Comparison of ENCODE assay signal across 8 cellular contexts in genomic region chr9:21974542-21975409, GRCh38. TPM values are rescaled to one million over a fixed set of nuclear protein-coding genes. Genes with fewer than 3 reads are reported as not detected.
DNase-seq lines count a peak whose midpoint lies in the region; FAIRE-seq and TF ChIP-seq lines count a peak whose summit lies in the region.

No MANE protein-coding gene starts in this region.

- peaks cover 93% of the 10 kb centered on the region for H3K27me3 ChIP-seq in neuron (ENCODE audit: insufficient read depth, low read length)
- no peaks in the 10 kb centered on the region for H3K27me3 ChIP-seq in HAP-1 (ENCODE audit: low read depth)

- peak overlapping the region; percentile 82 for H3K27ac Mint-ChIP-seq in HFFc6
- H3K27ac Mint-ChIP-seq in activated CD4-positive, alpha-beta memory T cell treated with anti-CD3 and anti-CD28 coated beads, Interleukin-2, amount 10 ng/mL, durations not matched to agents 7 days and 5 days, result peak overlapping the region; percentile 41

- no peak for TF ChIP-seq POLR2A in GM12892 (IDR thresholded peaks at IDR 0.05; ENCODE audit: low read depth, low read length)

- CTCF ChIA-PET in activated CD4-positive, alpha-beta memory T cell treated with anti-CD3 and anti-CD28 coated beads, Interleukin-2, amount 10 ng/mL, durations not matched to agents 7 days and 5 days (lab: Charles Lee), result interaction anchor here (2.2 to 4.0 kb wide), 2 partner anchors 33 to 34 kb away, joined by 19 to 28 read pairs; partner anchors contain the start of gene CDKN2B

- H3K9me3 ChIP-seq in neuron (ENCODE audit: low read length) (no peaks in the 10 kb centered on the region), HAP-1 (no peaks in the 10 kb centered on the region)

- no peaks in the 10 kb centered on the region for H3K36me3 ChIP-seq in neuron (ENCODE audit: insufficient read depth, low read length)
- H3K36me3 ChIP-seq in HAP-1 (replicated peaks), result peaks cover 19% of the 10 kb centered on the region

- H3K4me1 Mint-ChIP-seq in HFFc6 (ENCODE audit: low read depth), result peaks cover 48% of the 10 kb centered on the region
- peaks cover 34% of the 10 kb centered on the region for H3K4me1 Mint-ChIP-seq in activated CD4-positive, alpha-beta memory T cell treated with anti-CD3 and anti-CD28 coated beads, Interleukin-2, amount 10 ng/mL, durations not matched to agents 7 days and 5 days

- in situ Hi-C loops in HAP-1 (cut with MboI; ENCODE audit: low sequenced_read_pairs), result loop anchor here (25.0 kb wide), 1 partner anchor 463 kb away; the partner anchor contains the start of gene DMRTA1

- H3K4me3 ChIP-seq in neuron (ENCODE audit: low read length) (peak overlapping the region; percentile 30), HAP-1 (no peak overlapping the region)

- peaks cover 5% of the 10 kb centered on the region for H3K4me1 ChIP-seq in neuron (ENCODE audit: insufficient read depth, low read length)
- no peaks in the 10 kb centered on the region for H3K4me1 ChIP-seq in HAP-1

- FAIRE-seq in GM12892 (lab: Jason Lieb, UNC), result peak; percentile 56

- POLR2A ChIA-PET in activated CD4-positive, alpha-beta memory T cell treated with anti-CD3 and anti-CD28 coated beads, Interleukin-2, amount 10 ng/mL, durations not matched to agents 7 days and 5 days (lab: Charles Lee), result interaction anchor here (1.2 kb wide), 1 partner anchor 20 kb away, joined by 4 read pairs; the partner anchor contains the start of genes CDKN2A and CDKN2B-AS1

- H3K36me3 Mint-ChIP-seq in HFFc6 (ENCODE audit: low read depth), result peaks cover 22% of the 10 kb centered on the region
- H3K36me3 Mint-ChIP-seq in activated CD4-positive, alpha-beta memory T cell treated with anti-CD3 and anti-CD28 coated beads, Interleukin-2, amount 10 ng/mL, durations not matched to agents 7 days and 5 days (ENCODE audit: low read depth), result peaks cover 17% of the 10 kb centered on the region

- no peak; the same call in 1 of the 2 replicates for TF ChIP-seq CTCF in HFFc6 (IDR thresholded peaks at IDR 0.05)

- H2AFZ ChIP-seq in neuron (ENCODE audit: low read depth, low read length), result peak overlapping the region; percentile 70

- DNase-seq in GM12892 (ENCODE audit: insufficient read length) (no peak), HFFc6 (peak; percentile 44), NCI-H2081 (lab: John Stamatoyannopoulos, UW) (peak; percentile 93), fibroblast of peridontal ligament (ENCODE audit: extremely low read depth) (peak; percentile 38), HAP-1 (ENCODE audit: low spot score in 2 of 2) (no peak), hypothalamus (lab: John Stamatoyannopoulos, UW) (no peak)
- DNase-seq in activated CD4-positive, alpha-beta memory T cell treated with anti-CD3 and anti-CD28 coated beads, Interleukin-2, amount 10 ng/mL, durations not matched to agents 7 days and 5 days, result peak; percentile 47

- H3K9me3 Mint-ChIP-seq in HFFc6, result peaks cover 4% of the 10 kb centered on the region; the same call in 1 of the 2 replicates
- H3K9me3 Mint-ChIP-seq in activated CD4-positive, alpha-beta memory T cell treated with anti-CD3 and anti-CD28 coated beads, Interleukin-2, amount 10 ng/mL, durations not matched to agents 7 days and 5 days, result peaks cover 4% of the 10 kb centered on the region

- peaks cover 29% of the 10 kb centered on the region for H3K27me3 Mint-ChIP-seq in HFFc6 (ENCODE audit: insufficient read depth)
- peaks cover 88% of the 10 kb centered on the region for H3K27me3 Mint-ChIP-seq in activated CD4-positive, alpha-beta memory T cell treated with anti-CD3 and anti-CD28 coated beads, Interleukin-2, amount 10 ng/mL, durations not matched to agents 7 days and 5 days

- peak overlapping the region; percentile 92 for H3K4me3 Mint-ChIP-seq in HFFc6
- H3K4me3 Mint-ChIP-seq in activated CD4-positive, alpha-beta memory T cell treated with anti-CD3 and anti-CD28 coated beads, Interleukin-2, amount 10 ng/mL, durations not matched to agents 7 days and 5 days, result peak overlapping the region; percentile 63

RNA-seq across cellular contexts. Expression of gene CDKN2A, which starts 19.4 kb away (rescaled TPM):
- 11.5 TPM for polyA plus RNA-seq in GM12892 (2012; ENCODE audit: missing spikeins)
- total RNA-seq in HFFc6 (2021; fragmentation: NEBNext Ultra II Directional; extraction: Animal tissue kit (Norgen Biotek cat#: 25700)), result 100 to 1,000 TPM in 4 of 6 experiments, 10 to 100 TPM in 2; 47.7 to 133 (median 121) TPM
- 10 to 100 TPM; 19.4 to 23.2 TPM for total RNA-seq in activated CD4-positive, alpha-beta memory T cell treated with anti-CD3 and anti-CD28 coated beads, Interleukin-2, amount 10 ng/mL, durations not matched to agents 7 days and 5 days

RNA-seq across cellular contexts. Expression of gene CDKN2B-AS1, which starts 19.8 kb away (rescaled TPM):
- polyA plus RNA-seq in GM12892 (2012; ENCODE audit: missing spikeins), result 0.49 TPM
- total RNA-seq in HFFc6 (2021; fragmentation: NEBNext Ultra II Directional; extraction: Animal tissue kit (Norgen Biotek cat#: 25700)), result 1 to 10 TPM in 4 of 6 experiments, under 1 TPM in 2; 0.61 to 1.5 (median 1.2) TPM
- 1 to 10 TPM; 2.6 TPM for total RNA-seq in activated CD4-positive, alpha-beta memory T cell treated with anti-CD3 and anti-CD28 coated beads, Interleukin-2, amount 10 ng/mL, durations not matched to agents 7 days and 5 days

RNA-seq across cellular contexts. Expression of gene CDKN2B, which starts 34.3 kb away (rescaled TPM):
- 0.11 TPM for polyA plus RNA-seq in GM12892 (2012; ENCODE audit: missing spikeins)
- total RNA-seq in HFFc6 (2021; fragmentation: NEBNext Ultra II Directional; extraction: Animal tissue kit (Norgen Biotek cat#: 25700)), result 10 to 100 TPM in 1 of 6 experiments, 1 to 10 TPM in 5; 7.1 to 11.6 (median 8.9) TPM
- 1 to 10 TPM; 2.5 to 3.4 TPM for total RNA-seq in activated CD4-positive, alpha-beta memory T cell treated with anti-CD3 and anti-CD28 coated beads, Interleukin-2, amount 10 ng/mL, durations not matched to agents 7 days and 5 days

Comparison
In these comparisons a context has a peak if more than half of its experiments do, and no peak if none do; other contexts are left out.
1. DNase-seq: peak in HFFc6 (single experiment), NCI-H2081 (2 of 2), activated CD4-positive, alpha-beta memory T cell treated with anti-CD3 and anti-CD28 coated beads, Interleukin-2, amount 10 ng/mL, durations not matched to agents 7 days and 5 days (single experiment) and fibroblast of peridontal ligament (single experiment); none in GM12892 (single experiment), HAP-1 (0 of 2) and hypothalamus (0 of 51).